In genomic region chr16:71894229-71894920, GRCh38 we compare ENCODE assay signal across 8 cellular contexts. TPM values are rescaled to one million over a fixed set of nuclear protein-coding genes. Genes with fewer than 3 reads are reported as not detected.
DNase-seq lines count a peak whose midpoint lies in the region; ATAC-seq and TF ChIP-seq lines count a peak whose summit lies in the region.

No MANE protein-coding gene starts in this region.

- peak; percentile 20 for ATAC-seq in GM21528 (IDR thresholded peaks at IDR 0.05; ENCODE audit: low FRiP score, unreplicated experiment)

- TF ChIP-seq CTCF in choroid plexus epithelial cell (conservative IDR thresholded peaks at IDR 0.05; ENCODE audit: low read depth, low read length) = peak; percentile 25

- DNase-seq in DMS79 treated with DMSO at 0.1 percent for 48 hours (lab: John Stamatoyannopoulos, UW) = peak; percentile 27
- peak; percentile 57 for DNase-seq in LHCN-M2 (ENCODE audit: low read depth)
- DNase-seq in UCSD-AML1 (lab: John Stamatoyannopoulos, UW; ENCODE audit: unreplicated experiment) = peak; percentile 45
- DNase-seq in choroid plexus epithelial cell (ENCODE audit: low read depth) = peak; percentile 79
- DNase-seq in left kidney (ENCODE audit: low read depth, low spot score) = peak; percentile 86
- DNase-seq in stimulated activated CD4-positive, alpha-beta T cell treated with anti-CD3 and anti-CD28 coated beads, Interleukin-4, amount 100 ng/mL, for 24 hours = peak; percentile 27
- DNase-seq in NCI-H1048 (lab: John Stamatoyannopoulos, UW) = no peak

- H3K4me3 ChIP-seq in choroid plexus epithelial cell (ENCODE audit: low read depth, low read length) = peak overlapping the region; percentile 96

RNA-seq across cellular contexts. Expression of gene IST1, which starts 1.0 kb away (rescaled TPM):
- 193 and 208 TPM in 2 replicates for total RNA-seq in LHCN-M2 (2014; rRNA removed)
- polyA plus RNA-seq in LHCN-M2 (2012) = 94.2 TPM

RNA-seq across cellular contexts. Expression of gene ZNF821, which starts 10.4 kb away (rescaled TPM):
- total RNA-seq in LHCN-M2 (2014; rRNA removed) = 6.6 and 7.4 TPM in 2 replicates
- 5.0 TPM for polyA plus RNA-seq in LHCN-M2 (2012)

RNA-seq across cellular contexts. Expression of gene ATXN1L, which starts 48.6 kb away (rescaled TPM):
- 7.3 and 11.5 TPM in 2 replicates for total RNA-seq in LHCN-M2 (2014; rRNA removed)
- polyA plus RNA-seq in LHCN-M2 (2012) = 8.5 TPM
